ENCODE assay signal across 1 cellular context in genomic region chr20:32585519-32586127, GRCh38.
TF ChIP-seq lines count a peak whose summit lies in the region.

No MANE protein-coding gene starts in this region.

TF ChIP-seq in HepG2, 621 proteins besides CTCF, POLR2A, EP300 and RAD21 (continued from another document and continues in another):
- TF ChIP-seq SP5 (CRISPR knock-in tag; IDR thresholded peaks at IDR 0.05; ENCODE audit: borderline replicate concordance, low read depth) = no peak
- no peak for TF ChIP-seq NFE2 (CRISPR knock-in tag; IDR thresholded peaks at IDR 0.05)
- no peak for TF ChIP-seq KDM3A (CRISPR knock-in tag; IDR thresholded peaks at IDR 0.05; ENCODE audit: low read depth)
- peak; percentile 24; the same call in 1 of the 2 replicates for TF ChIP-seq BCL6 (CRISPR knock-in tag; IDR thresholded peaks at IDR 0.05)
- no peak for TF ChIP-seq DBP (CRISPR knock-in tag; IDR thresholded peaks at IDR 0.05; ENCODE audit: not compliant biosample characterization)
- no peak for TF ChIP-seq KMT2B (CRISPR knock-in tag; IDR thresholded peaks at IDR 0.05)
- TF ChIP-seq ZNF768 (CRISPR knock-in tag; IDR thresholded peaks at IDR 0.05) = no peak; the same call in 1 of the 2 replicates
- TF ChIP-seq SSRP1 (CRISPR knock-in tag; IDR thresholded peaks at IDR 0.05) = no peak
- TF ChIP-seq THAP11 (CRISPR knock-in tag; IDR thresholded peaks at IDR 0.05) = no peak
- no peak for TF ChIP-seq ZSCAN22 (CRISPR knock-in tag; IDR thresholded peaks at IDR 0.05)
- TF ChIP-seq IRF9 (CRISPR knock-in tag; IDR thresholded peaks at IDR 0.05; ENCODE audit: borderline replicate concordance) = 0 out of 2 replicates have a peak, but pooled peaks have one; percentile 14
- no peak for TF ChIP-seq MLX (CRISPR knock-in tag; IDR thresholded peaks at IDR 0.05)
- no peak for TF ChIP-seq MNT (IDR thresholded peaks at IDR 0.05)
- no peak for TF ChIP-seq CBFB (CRISPR knock-in tag; IDR thresholded peaks at IDR 0.05)
- no peak for TF ChIP-seq RNF219 (CRISPR knock-in tag; IDR thresholded peaks at IDR 0.05)
- TF ChIP-seq GFI1 (CRISPR knock-in tag; IDR thresholded peaks at IDR 0.05; ENCODE audit: borderline replicate concordance) = no peak
- no peak for TF ChIP-seq ZNF138 (CRISPR knock-in tag; IDR thresholded peaks at IDR 0.05; ENCODE audit: low read depth)
- TF ChIP-seq CCDC6 (CRISPR knock-in tag; IDR thresholded peaks at IDR 0.05) = no peak
- TF ChIP-seq HDAC6 (IDR thresholded peaks at IDR 0.05; ENCODE audit: low read depth, low read length) = no peak
- no peak for TF ChIP-seq ZNF335 (CRISPR knock-in tag; IDR thresholded peaks at IDR 0.05)
- TF ChIP-seq HBP1 (CRISPR knock-in tag; IDR thresholded peaks at IDR 0.05; ENCODE audit: low read depth) = no peak
- TF ChIP-seq CBX1 (IDR thresholded peaks at IDR 0.05; ENCODE audit: low read depth) = no peak
- no peak for TF ChIP-seq YEATS2 (CRISPR knock-in tag; IDR thresholded peaks at IDR 0.05; ENCODE audit: borderline replicate concordance)
- no peak for TF ChIP-seq ISX (CRISPR knock-in tag; conservative IDR thresholded peaks at IDR 0.05)
- TF ChIP-seq ZNF354B (CRISPR knock-in tag; IDR thresholded peaks at IDR 0.05) = no peak
- TF ChIP-seq MBD4 (IDR thresholded peaks at IDR 0.05; ENCODE audit: borderline replicate concordance, low read length) = no peak
- TF ChIP-seq ZSCAN20 (CRISPR knock-in tag; IDR thresholded peaks at IDR 0.05; ENCODE audit: borderline replicate concordance) = no peak
- TF ChIP-seq KLF11 (CRISPR knock-in tag; IDR thresholded peaks at IDR 0.05) = no peak
- peak; percentile 21 for TF ChIP-seq TEAD3 (CRISPR knock-in tag; optimal IDR thresholded peaks at IDR 0.05; ENCODE audit: borderline replicate concordance)
- TF ChIP-seq BRCA1 (CRISPR knock-in tag; IDR thresholded peaks at IDR 0.05) = no peak; the same call in 1 of the 2 replicates
- TF ChIP-seq LCORL (IDR thresholded peaks at IDR 0.05) = no peak
- TF ChIP-seq LCORL (CRISPR knock-in tag; IDR thresholded peaks at IDR 0.05) = peak; percentile 47; the same call in 1 of the 2 replicates
- TF ChIP-seq ZBTB46 (CRISPR knock-in tag; IDR thresholded peaks at IDR 0.05; ENCODE audit: borderline replicate concordance) = peak; percentile 72; the same call in 1 of the 2 replicates
- TF ChIP-seq ZFAT (CRISPR knock-in tag; conservative IDR thresholded peaks at IDR 0.05) = no peak
- no peak for TF ChIP-seq NFIB (CRISPR knock-in tag; IDR thresholded peaks at IDR 0.05; ENCODE audit: borderline replicate concordance)
- no peak for TF ChIP-seq ATF4 (CRISPR knock-in tag; IDR thresholded peaks at IDR 0.05)
- TF ChIP-seq CERS6 (CRISPR knock-in tag; IDR thresholded peaks at IDR 0.05) = no peak
- TF ChIP-seq NR0B2 (CRISPR knock-in tag; IDR thresholded peaks at IDR 0.05) = 0 out of 2 replicates have a peak, but pooled peaks have one; percentile 47
- TF ChIP-seq LBX2 (CRISPR knock-in tag; IDR thresholded peaks at IDR 0.05; ENCODE audit: borderline replicate concordance) = no peak
- TF ChIP-seq RARG (CRISPR knock-in tag; IDR thresholded peaks at IDR 0.05; ENCODE audit: low read depth) = no peak
- TF ChIP-seq ZNF724P (CRISPR knock-in tag; IDR thresholded peaks at IDR 0.05; ENCODE audit: borderline replicate concordance) = no peak
- no peak for TF ChIP-seq SMC3 (IDR thresholded peaks at IDR 0.05; ENCODE audit: low read length)
- no peak for TF ChIP-seq CREB3 (CRISPR knock-in tag; IDR thresholded peaks at IDR 0.05)
- TF ChIP-seq CREBL2 (CRISPR knock-in tag; IDR thresholded peaks at IDR 0.05; ENCODE audit: borderline replicate concordance) = no peak
- no peak for TF ChIP-seq MATR3 (CRISPR knock-in tag; IDR thresholded peaks at IDR 0.05)
- TF ChIP-seq HCFC1 (IDR thresholded peaks at IDR 0.05; ENCODE audit: low read depth, low read length) = no peak
- no peak for TF ChIP-seq ARID3A (IDR thresholded peaks at IDR 0.05; ENCODE audit: low read depth, low read length)
- no peak for TF ChIP-seq ZNF547 (CRISPR knock-in tag; IDR thresholded peaks at IDR 0.05)
- no peak for TF ChIP-seq DDIT3 (CRISPR knock-in tag; IDR thresholded peaks at IDR 0.05)
- no peak for TF ChIP-seq TERF1 (CRISPR knock-in tag; IDR thresholded peaks at IDR 0.05)
